Comparison of ENCODE assay signal across 9 cellular contexts in genomic region chr6:22071655-22072054, GRCh38.
DNase-seq lines count a peak whose midpoint lies in the region; ATAC-seq and TF ChIP-seq lines count a peak whose summit lies in the region.
"Had no signal": no experiment of that assay in that cellular context is flagged by ENCODE, and none has a peak within 500 bp of the region (broad histone marks: within the 10 kb centered on the region; RNA-seq: fewer than 3 reads in every experiment).

No MANE protein-coding gene starts in this region.

- no peaks in the 10 kb centered on the region for H3K4me1 ChIP-seq in breast epithelium

- DNase-seq in GM04504 (ENCODE audit: low read depth) (peak; percentile 26), breast epithelium (ENCODE audit: low spot score in 2 of 2) (no peak), iPS-NIHi7 (ENCODE audit: extremely low spot score) (peak; percentile 58), skeletal muscle cell (ENCODE audit: low read depth) (no peak), NCI-H128 (lab: John Stamatoyannopoulos, UW; ENCODE audit: unreplicated experiment) (no peak), middle frontal gyrus (ENCODE audit: extremely low spot score, low spot score) (no peak)
- DNase-seq: activated B cell treated with CpG ODN at 0.5 μM for 24 hours had no signal

- no peak for TF ChIP-seq POLR2A in breast epithelium (IDR thresholded peaks at IDR 0.05)

- H3K4me3 ChIP-seq in breast epithelium (peak overlapping the region in 2 of 3 donors; percentile 19 to 56), skeletal muscle cell (ENCODE audit: low read depth, low read length) (peak overlapping the region; percentile 17)

- H3K27me3 ChIP-seq in breast epithelium = no peaks in the 10 kb centered on the region

- H3K36me3 ChIP-seq in breast epithelium = no peaks in the 10 kb centered on the region

- TF ChIP-seq CTCF in breast epithelium (IDR thresholded peaks at IDR 0.05) = no peak

- peak overlapping the region; percentile 72 to 77 for H3K27ac ChIP-seq in breast epithelium

- no peaks in the 10 kb centered on the region for H3K9me3 ChIP-seq in breast epithelium

- intact Hi-C loops in breast epithelium (cut with DNase I; ENCODE audit: low total_unique reads) = no loop called here

- ATAC-seq in GM19463 (IDR thresholded peaks at IDR 0.05; ENCODE audit: unreplicated experiment) (no peak), HG03196 (IDR thresholded peaks at IDR 0.05; ENCODE audit: unreplicated experiment) (no peak)

Comparison
In these comparisons a context has a peak if more than half of its experiments do, and no peak if none do; other contexts are left out.
1. DNase-seq: peak in GM04504 (single experiment) and iPS-NIHi7 (single experiment); none in breast epithelium (0 of 2), skeletal muscle cell (single experiment), NCI-H128 (single experiment) and middle frontal gyrus (single experiment).